8 cellular contexts compared by ENCODE assay signal in the genomic region with DNA sequence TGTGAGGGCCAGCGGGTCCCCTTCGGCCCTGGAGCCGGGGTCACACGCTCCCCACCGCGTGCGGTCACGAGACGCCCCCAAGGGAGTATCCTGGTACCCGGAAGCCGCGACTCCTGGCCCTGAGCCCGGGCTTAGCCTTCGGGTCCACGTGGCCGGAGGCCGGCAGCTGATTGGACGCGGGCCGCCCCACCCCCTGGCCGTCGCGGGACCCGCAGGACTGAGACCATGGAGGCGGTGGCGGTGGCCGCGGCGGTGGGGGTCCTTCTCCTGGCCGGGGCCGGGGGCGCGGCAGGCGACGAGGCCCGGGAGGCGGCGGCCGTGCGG. TPM values are rescaled to one million over a fixed set of nuclear protein-coding genes. Genes with fewer than 3 reads are reported as not detected.
DNase-seq lines count a peak whose midpoint lies in the region; ATAC-seq, FAIRE-seq and TF ChIP-seq lines count a peak whose summit lies in the region.

NAGLU (plus strand) TSS at position 194 of the 324 bp plus-strand sequence; CDS start at position 226, 32 bp downstream.

- peak within 1 kb of the TSS; percentile 73 for H3K4me3 Mint-ChIP-seq in progenitor cell of endocrine pancreas (ENCODE audit: low read depth)

- H3K27ac Mint-ChIP-seq in progenitor cell of endocrine pancreas, result peak within 1 kb of the TSS; percentile 87

- H3K9me3 Mint-ChIP-seq in progenitor cell of endocrine pancreas (ENCODE audit: low read depth), result no peaks in the 10 kb centered on the region

- intact Hi-C loops in adrenal gland (cut with DNase I) (no loop called here), heart right ventricle (cut with DNase I) (loop anchor here in 1 of 10 donors (1.0 kb wide), 1 partner anchor 143 kb away; no protein-coding TSS in a partner anchor), upper lobe of right lung (cut with DNase I) (no loop called here)

- H3K36me3 Mint-ChIP-seq in progenitor cell of endocrine pancreas (ENCODE audit: insufficient read depth), result peaks cover 5% of the 10 kb centered on the region

- H3K36me3 ChIP-seq in adrenal gland (replicated peaks in 1 of 2) (peaks cover 0 to 22% of the 10 kb centered on the region in 2 donors), heart right ventricle (peaks cover 0 to 29% (median under 1%) of the 10 kb centered on the region in 9 donors), upper lobe of right lung (peaks cover 25% of the 10 kb centered on the region)

- 0 to 1% (median 0%) methylated on average over 4 to 40 of the region's 40 CpGs for WGBS in adrenal gland, 4 donors
- WGBS in heart right ventricle, 2 donors, result 0 to 1% methylated on average over 29 to 40 of the region's 40 CpGs

- TF ChIP-seq CTCF in adrenal gland (IDR thresholded peaks at IDR 0.05) (no peak), heart right ventricle (IDR thresholded peaks at IDR 0.05) (no peak), progenitor cell of endocrine pancreas (IDR thresholded peaks at IDR 0.05; ENCODE audit: unreplicated experiment) (no peak), upper lobe of right lung (IDR thresholded peaks at IDR 0.05) (no peak)

- no peaks in the 10 kb centered on the region for H3K9me3 ChIP-seq in adrenal gland (replicated peaks in 1 of 3)
- H3K9me3 ChIP-seq in heart right ventricle, result no peaks in the 10 kb centered on the region
- H3K9me3 ChIP-seq in upper lobe of right lung, result no peaks in the 10 kb centered on the region

- H3K27ac ChIP-seq in adrenal gland, result peak within 1 kb of the TSS; percentile 26 to 100 (median 75)
- peak within 1 kb of the TSS; percentile 79 to 98 (median 86) for H3K27ac ChIP-seq in heart right ventricle
- H3K27ac ChIP-seq in upper lobe of right lung, result peak within 1 kb of the TSS; percentile 84

- no peaks in the 10 kb centered on the region for H3K27me3 ChIP-seq in adrenal gland
- no peaks in the 10 kb centered on the region for H3K27me3 ChIP-seq in heart right ventricle
- no peaks in the 10 kb centered on the region for H3K27me3 ChIP-seq in upper lobe of right lung

- H3K4me1 Mint-ChIP-seq in progenitor cell of endocrine pancreas (ENCODE audit: low read depth), result peaks cover 21% of the 10 kb centered on the region

- TF ChIP-seq POLR2A in GM12891 (IDR thresholded peaks at IDR 0.05; ENCODE audit: low read depth, low read length), result no peak
- TF ChIP-seq POLR2A in adrenal gland (IDR thresholded peaks at IDR 0.05), result peak; percentile 53 to 76

- peak within 1 kb of the TSS; percentile 12 to 95 (median 47) for H3K4me3 ChIP-seq in adrenal gland
- H3K4me3 ChIP-seq in heart right ventricle, result peak within 1 kb of the TSS; percentile 30 to 88 (median 72)
- H3K4me3 ChIP-seq in upper lobe of right lung, result peak within 1 kb of the TSS; percentile 55

- FAIRE-seq in GM12891 (lab: Jason Lieb, UNC), result peak; percentile 84

- ATAC-seq in HG02759 (IDR thresholded peaks at IDR 0.05; ENCODE audit: unreplicated experiment) (peak; percentile 88), heart right ventricle (peak; percentile 87 to 94 (median 92)), upper lobe of right lung (peak; percentile 94)

- H3K4me1 ChIP-seq in adrenal gland (replicated peaks in 1 of 2), result peaks cover 12 to 27% of the 10 kb centered on the region in 2 donors
- H3K4me1 ChIP-seq in heart right ventricle, result peaks cover 3 to 38% (median 25%) of the 10 kb centered on the region in 9 donors
- peaks cover 21% of the 10 kb centered on the region for H3K4me1 ChIP-seq in upper lobe of right lung

- peak; percentile 99 for DNase-seq in GM12891 (ENCODE audit: insufficient read length, low spot score)
- peak; percentile 88 to 92 (median 92) for DNase-seq in NCI-H1417 (lab: John Stamatoyannopoulos, UW)
- DNase-seq in T-helper 1 cell, result peak; percentile 65 to 84 (median 71)
- DNase-seq in adrenal gland, result peak; percentile 97 to 99 (median 97)
- peak; percentile 96 to 99 for DNase-seq in heart right ventricle
- peak; percentile 72 for DNase-seq in progenitor cell of endocrine pancreas (ENCODE audit: low spot score, unreplicated experiment)
- DNase-seq in upper lobe of right lung, result peak; percentile 99

- H3K27me3 Mint-ChIP-seq in progenitor cell of endocrine pancreas, result peaks cover 6% of the 10 kb centered on the region

TF ChIP-seq in GM12891, 5 proteins besides CTCF, POLR2A, EP300 and RAD21:
- TF ChIP-seq TAF1 (IDR thresholded peaks at IDR 0.05; ENCODE audit: low read depth, low read length), result no peak
- TF ChIP-seq POU2F2 (IDR thresholded peaks at IDR 0.05; ENCODE audit: low read depth, low read length), result peak; percentile 66; the same call in 1 of the 2 replicates
- 0 out of 2 replicates have a peak, but pooled peaks have one; percentile 0 for TF ChIP-seq SPI1 (IDR thresholded peaks at IDR 0.05; ENCODE audit: low read depth, low read length)
- TF ChIP-seq POLR2AphosphoS5 (IDR thresholded peaks at IDR 0.05; ENCODE audit: low read depth, low read length), result no peak; the same call in 1 of the 2 replicates
- no peak for TF ChIP-seq PAX5 (IDR thresholded peaks at IDR 0.05; ENCODE audit: insufficient read depth, low read length, severe bottlenecking)

RNA-seq across cellular contexts. Expression of gene NAGLU, which starts in this region (rescaled TPM):
- polyA plus RNA-seq in GM12891 (2012; ENCODE audit: low read depth, missing spikeins), result 13.7 TPM
- total RNA-seq in adrenal gland (100 to 1,000 TPM in 1 of 8 donors, 10 to 100 TPM in 7; 44.9 to 115 (median 66.1) TPM), heart right ventricle (10 to 100 TPM in 5 of 10 donors, 1 to 10 TPM in 5; 6.8 to 16.0 (median 9.8) TPM), progenitor cell of endocrine pancreas (19.0 and 22.9 TPM in 2 replicates), upper lobe of right lung (46.9 TPM)
- polyA plus RNA-seq in adrenal gland (10 to 100 TPM; 12.4 to 47.4 (median 39.5) TPM), heart right ventricle (10 to 100 TPM; 17.0 to 18.3 TPM)

Comparison
In these comparisons a context has a peak if more than half of its experiments do, and no peak if none do; other contexts are left out.
1. Peak in every context shown above with its lines: DNase-seq, ATAC-seq, H3K4me3 ChIP-seq and H3K27ac ChIP-seq.